13 cellular contexts compared by ENCODE assay signal in genomic region chr3:113264249-113264648, GRCh38. TPM values are rescaled to one million over a fixed set of nuclear protein-coding genes. Genes with fewer than 3 reads are reported as not detected.
DNase-seq lines count a peak whose midpoint lies in the region; ATAC-seq, FAIRE-seq and TF ChIP-seq lines count a peak whose summit lies in the region.
"Had no signal": no experiment of that assay in that cellular context is flagged by ENCODE, and none has a peak within 500 bp of the region (broad histone marks: within the 10 kb centered on the region; RNA-seq: fewer than 3 reads in every experiment).

No MANE protein-coding gene starts in this region.

- ATAC-seq in psoas muscle = peak; percentile 70 to 86 (median 82)
- ATAC-seq in GM19395 (IDR thresholded peaks at IDR 0.05; ENCODE audit: unreplicated experiment) = no peak
- no peak for ATAC-seq in GM18505 (IDR thresholded peaks at IDR 0.05; ENCODE audit: unreplicated experiment)
- no peak for ATAC-seq in HG03521 (IDR thresholded peaks at IDR 0.05; ENCODE audit: unreplicated experiment)
- ATAC-seq: activated CD4-positive, alpha-beta T cell treated with anti-CD3 and anti-CD28 coated beads for 36 hours had no signal

- H3K36me3 ChIP-seq in HAP-1 (replicated peaks) = no peaks in the 10 kb centered on the region
- H3K36me3 ChIP-seq in esophagus squamous epithelium = peaks cover 0 to 15% (median 0%) of the 10 kb centered on the region in 3 donors
- no peaks in the 10 kb centered on the region for H3K36me3 ChIP-seq in psoas muscle (ENCODE audit: insufficient read depth in 1 of 2, low read depth in 1 of 2)

- no peaks in the 10 kb centered on the region for H3K27me3 ChIP-seq in HAP-1 (ENCODE audit: low read depth)
- no peaks in the 10 kb centered on the region for H3K27me3 ChIP-seq in esophagus squamous epithelium
- no peaks in the 10 kb centered on the region for H3K27me3 ChIP-seq in psoas muscle (ENCODE audit: insufficient read depth in 3 of 3, low read length in 2 of 3)

- TF ChIP-seq CTCF in esophagus squamous epithelium (IDR thresholded peaks at IDR 0.05) (no peak), psoas muscle (IDR thresholded peaks at IDR 0.05) (no peak), D721Med (IDR thresholded peaks at IDR 0.05; ENCODE audit: insufficient read depth, missing control alignments) (no peak)

- no peak for FAIRE-seq in D721Med (lab: Jason Lieb, UNC)

- H3K4me3 ChIP-seq in HAP-1 (no peak overlapping the region), esophagus squamous epithelium (no peak overlapping the region), psoas muscle (no peak overlapping the region)

- intact Hi-C loops in esophagus squamous epithelium (cut with DNase I) (loop anchor here (10.0 kb wide), 1 partner anchor 49 kb away; the partner anchor contains the start of gene BOC), psoas muscle (cut with DNase I) (no loop called here)

- in situ Hi-C loops in HAP-1 (cut with MboI; ENCODE audit: low sequenced_read_pairs) = no loop called here

- H3K4me1 ChIP-seq in HAP-1 (peaks cover 14% of the 10 kb centered on the region), esophagus squamous epithelium (peaks cover 14 to 99% (median 53%) of the 10 kb centered on the region in 3 donors), psoas muscle (peaks cover 29% of the 10 kb centered on the region)

- TF ChIP-seq POLR2A in esophagus squamous epithelium (IDR thresholded peaks at IDR 0.05) (no peak), GM18505 (IDR thresholded peaks at IDR 0.05; ENCODE audit: borderline replicate concordance, extremely low read depth, insufficient read depth, insufficient read length) (no peak)

- peak overlapping the region; percentile 18 to 80 (median 58) for H3K27ac ChIP-seq in esophagus squamous epithelium
- no peak overlapping the region for H3K27ac ChIP-seq in psoas muscle
- H3K27ac ChIP-seq: C4-2B had no signal

- peak; percentile 72 to 76 for DNase-seq in HAP-1 (ENCODE audit: low spot score in 2 of 2)
- peak; percentile 99 for DNase-seq in NCI-H446 treated with DMSO at 0.1 percent for 48 hours (lab: John Stamatoyannopoulos, UW)
- DNase-seq in esophagus squamous epithelium (lab: John Stamatoyannopoulos, UW) = no peak
- no peak for DNase-seq in psoas muscle
- DNase-seq in D721Med (ENCODE audit: insufficient read length, low spot score) = no peak
- DNase-seq: activated CD4-positive, alpha-beta T cell treated with anti-CD3 and anti-CD28 coated beads for 36 hours; activated effector memory CD4-positive, alpha-beta T cell treated with anti-CD3 and anti-CD28 coated beads, Interleukin-2, amount 50 U/mL, for 16 hours; central memory CD4-positive, alpha-beta T cell; SK-N-SH had no signal

- H3K9me3 ChIP-seq in HAP-1 (no peaks in the 10 kb centered on the region), esophagus squamous epithelium (no peaks in the 10 kb centered on the region), psoas muscle (no peaks in the 10 kb centered on the region)
- H3K9me3 ChIP-seq: SK-N-SH had no signal

- WGBS in esophagus squamous epithelium, 2 donors = 28 to 39% methylated on average over 4 of the region's 4 CpGs
- 28 to 43% (median 37%) methylated on average over 4 of the region's 4 CpGs for WGBS in psoas muscle, 3 donors

RNA-seq across cellular contexts. Expression of gene BOC, which starts 52.9 kb away (rescaled TPM):
- total RNA-seq in esophagus squamous epithelium (10 to 100 TPM; 13.7 to 75.7 (median 24.1) TPM), psoas muscle (10 to 100 TPM in 1 of 4 donors, 1 to 10 TPM in 3; 3.6 to 15.4 (median 4.6) TPM)
- polyA plus RNA-seq in psoas muscle = 1 to 10 TPM; 1.1 to 3.8 (median 1.8) TPM

Comparison
In these comparisons a context has a peak if more than half of its experiments do, and no peak if none do; other contexts are left out.
1. DNase-seq: peak in HAP-1 (2 of 2) and NCI-H446 treated with DMSO at 0.1 percent for 48 hours (single experiment); none in esophagus squamous epithelium (single experiment), psoas muscle (0 of 2) and D721Med (single experiment).
2. ATAC-seq: peak in psoas muscle (4 of 4); none in GM19395 (single experiment), GM18505 (single experiment) and HG03521 (single experiment).